Comparison of ENCODE assay signal across 21 cellular contexts in genomic region chr10:101718681-101719275, GRCh38. TPM values are rescaled to one million over a fixed set of nuclear protein-coding genes. Genes with fewer than 3 reads are reported as not detected.
"Had no signal": no experiment of that assay in that cellular context is flagged by ENCODE, and none has a peak within 500 bp of the region (broad histone marks: within the 10 kb centered on the region; RNA-seq: fewer than 3 reads in every experiment).

No MANE protein-coding gene starts in this region.

- H3K9me3 Mint-ChIP-seq: naive thymus-derived CD8-positive, alpha-beta T cell had no signal

- H3K4me3 Mint-ChIP-seq: naive thymus-derived CD8-positive, alpha-beta T cell had no signal

- H3K4me1 Mint-ChIP-seq: naive thymus-derived CD8-positive, alpha-beta T cell had no signal

- FAIRE-seq: endometrium, islet of Langerhans had no signal

- H3K36me3 ChIP-seq: neutrophil had no signal

- H3K27ac ChIP-seq: coronary artery, dorsolateral prefrontal cortex, foreskin keratinocyte, neutrophil had no signal

- H3K4me1 ChIP-seq: foreskin keratinocyte had no signal

- DNase-seq: dorsolateral prefrontal cortex; effector CD8-positive, alpha-beta T cell; foreskin keratinocyte; kidney glomerular epithelial cell; mammary epithelial cell; mucosa of descending colon; naive thymus-derived CD8-positive, alpha-beta T cell; stimulated activated CD4-positive, alpha-beta T cell treated with anti-CD3 and anti-CD28 coated beads, Interleukin-2, amount 100 ng/mL, for 48 hours; stimulated activated naive CD4-positive, alpha-beta T cell treated with Interleukin-2 at 50 U/mL for 16 hours had no signal

- H3K9me3 ChIP-seq: mucosa of descending colon, neutrophil had no signal

- H3K27ac Mint-ChIP-seq: naive thymus-derived CD8-positive, alpha-beta T cell had no signal

- H3K4me2 ChIP-seq: smooth muscle cell had no signal

- H3K4me3 ChIP-seq: coronary artery, dorsolateral prefrontal cortex, mucosa of descending colon, smooth muscle cell had no signal

- ATAC-seq: esophagus mucosa; foreskin keratinocyte; left lobe of liver; mucosa of descending colon; naive thymus-derived CD8-positive, alpha-beta T cell had no signal

RNA-seq across cellular contexts. Expression of gene FGF8, which starts 57.1 kb away (rescaled TPM):
- total RNA-seq: esophagus mucosa; foreskin keratinocyte; left lobe of liver; lower leg skin; mammary epithelial cell; mucosa of descending colon; naive thymus-derived CD8-positive, alpha-beta T cell; osteoblast; pulmonary artery endothelial cell; smooth muscle cell; urinary bladder had no signal
- polyA plus RNA-seq: foreskin keratinocyte; mammary epithelial cell; naive thymus-derived CD8-positive, alpha-beta T cell; smooth muscle cell; thymus; urinary bladder had no signal
